8 cellular contexts compared by ENCODE assay signal in genomic region chr6:157236040-157236725, GRCh38.
DNase-seq lines count a peak whose midpoint lies in the region; ATAC-seq and TF ChIP-seq lines count a peak whose summit lies in the region.

No MANE protein-coding gene starts in this region.

- peak overlapping the region; percentile 40 for H3K27ac Mint-ChIP-seq in dendritic cell treated with granulocyte-macrophage colony-stimulating factor and Interleukin-4, amounts not matched to agents 40 ng/mL and 50 ng/mL, for 4 days
- H3K27ac Mint-ChIP-seq in mesothelial cell of epicardium = no peak overlapping the region

- H3K27ac ChIP-seq in AG04450 (ENCODE audit: low read depth, low read length) (no peak overlapping the region), aorta (ENCODE audit: low read depth in 1 of 2, low read length in 2 of 2) (peak overlapping the region; percentile 70 to 94)

- peak overlapping the region; percentile 81 for H3K4me3 Mint-ChIP-seq in dendritic cell treated with granulocyte-macrophage colony-stimulating factor and Interleukin-4, amounts not matched to agents 40 ng/mL and 50 ng/mL, for 4 days
- peak overlapping the region; percentile 82 for H3K4me3 Mint-ChIP-seq in mesothelial cell of epicardium

- no peak for DNase-seq in AG04450 (ENCODE audit: low read depth, low spot score)
- no peak for DNase-seq in mesothelial cell of epicardium (ENCODE audit: low spot score in 2 of 2, unreplicated experiment in 2 of 2)
- DNase-seq in aorta = peak in 1 of 2 donors; percentile 60
- no peak for DNase-seq in MG63
- DNase-seq in HPDE6-E6E7 (ENCODE audit: extremely low spot score) = no peak

- ATAC-seq in HG03159 (IDR thresholded peaks at IDR 0.05; ENCODE audit: unreplicated experiment) (peak; percentile 29), aorta (ENCODE audit: low FRiP score) (peak; percentile 38), GM21528 (IDR thresholded peaks at IDR 0.05; ENCODE audit: low FRiP score, unreplicated experiment) (no peak)

- peak overlapping the region; percentile 51 for H3K4me3 ChIP-seq in AG04450 (ENCODE audit: low read depth, low read length)
- peak overlapping the region; percentile 2 to 17 for H3K4me3 ChIP-seq in aorta (ENCODE audit: low read length in 2 of 2)
- no peak overlapping the region for H3K4me3 ChIP-seq in MG63

- no peaks in the 10 kb centered on the region for H3K36me3 Mint-ChIP-seq in dendritic cell treated with granulocyte-macrophage colony-stimulating factor and Interleukin-4, amounts not matched to agents 40 ng/mL and 50 ng/mL, for 4 days (ENCODE audit: low read depth)
- H3K36me3 Mint-ChIP-seq in mesothelial cell of epicardium = no peaks in the 10 kb centered on the region

- H3K27me3 ChIP-seq in AG04450 (ENCODE audit: control insufficient read depth, insufficient read depth, low read length) (peaks cover 20% of the 10 kb centered on the region), aorta (ENCODE audit: control insufficient read depth in 1 of 2, insufficient read depth in 2 of 2, low read length in 1 of 2) (no peaks in the 10 kb centered on the region), MG63 (no peaks in the 10 kb centered on the region)

- intact Hi-C loops in dendritic cell treated with granulocyte-macrophage colony-stimulating factor and Interleukin-4, amounts not matched to agents 40 ng/mL and 50 ng/mL, for 4 days (cut with micrococcal nuclease) = no loop called here
- intact Hi-C loops in aorta (cut with DNase I) = loop anchor here (5.0 kb wide), 2 partner anchors 36 to 39 kb away; no protein-coding TSS in a partner anchor

- H3K36me3 ChIP-seq in aorta (ENCODE audit: control insufficient read depth in 1 of 2, insufficient read depth in 2 of 2, low read length in 1 of 2) = no peaks in the 10 kb centered on the region
- no peaks in the 10 kb centered on the region for H3K36me3 ChIP-seq in MG63

- TF ChIP-seq CTCF in AG04450 (IDR thresholded peaks at IDR 0.05; ENCODE audit: low read depth, low read length) (no peak), mesothelial cell of epicardium (IDR thresholded peaks at IDR 0.05; ENCODE audit: unreplicated experiment) (no peak)

- POLR2A ChIA-PET in AG04450 (lab: Yijun Ruan, JAX) = interaction anchor here (0.7 kb wide), 1 partner anchor 1454 kb away, joined by 3 read pairs; no protein-coding TSS in a partner anchor

- H3K4me1 Mint-ChIP-seq in dendritic cell treated with granulocyte-macrophage colony-stimulating factor and Interleukin-4, amounts not matched to agents 40 ng/mL and 50 ng/mL, for 4 days (ENCODE audit: low read depth) = peaks cover 16% of the 10 kb centered on the region
- peaks cover 30% of the 10 kb centered on the region for H3K4me1 Mint-ChIP-seq in mesothelial cell of epicardium

- H3K9me3 Mint-ChIP-seq in dendritic cell treated with granulocyte-macrophage colony-stimulating factor and Interleukin-4, amounts not matched to agents 40 ng/mL and 50 ng/mL, for 4 days = no peaks in the 10 kb centered on the region
- H3K9me3 Mint-ChIP-seq in mesothelial cell of epicardium = no peaks in the 10 kb centered on the region

- WGBS in aorta, 2 donors = 6 to 8% methylated on average over 53 to 76 of the region's 76 CpGs

- H3K9me3 ChIP-seq in AG04450 (ENCODE audit: control insufficient read depth, insufficient read depth, low read length) = peaks cover 6% of the 10 kb centered on the region; the same call in 1 of the 2 replicates
- H3K9me3 ChIP-seq in aorta (ENCODE audit: control insufficient read depth, low read length) = no peaks in the 10 kb centered on the region
- H3K9me3 ChIP-seq in MG63 = no peaks in the 10 kb centered on the region

- CTCF ChIA-PET in AG04450 (lab: Charles Lee) = interaction anchor here (0.5 to 1.4 kb wide), 7 partner anchors 10 to 894 kb away, joined by 3 to 7 read pairs (median 3); no protein-coding TSS in a partner anchor

- no peaks in the 10 kb centered on the region for H3K4me1 ChIP-seq in aorta (ENCODE audit: control insufficient read depth in 1 of 2, insufficient read depth in 2 of 2, low read length in 2 of 2)

- peaks cover 63% of the 10 kb centered on the region for H3K27me3 Mint-ChIP-seq in dendritic cell treated with granulocyte-macrophage colony-stimulating factor and Interleukin-4, amounts not matched to agents 40 ng/mL and 50 ng/mL, for 4 days
- peaks cover 67% of the 10 kb centered on the region for H3K27me3 Mint-ChIP-seq in mesothelial cell of epicardium (ENCODE audit: low read depth)
